Comparison of ENCODE assay signal across 10 cellular contexts in genomic region chr11:44977493-44977984, GRCh38. TPM values are rescaled to one million over a fixed set of nuclear protein-coding genes. Genes with fewer than 3 reads are reported as not detected.
DNase-seq lines count a peak whose midpoint lies in the region; ATAC-seq and TF ChIP-seq lines count a peak whose summit lies in the region.
"Had no signal": no experiment of that assay in that cellular context is flagged by ENCODE, and none has a peak within 500 bp of the region (broad histone marks: within the 10 kb centered on the region; RNA-seq: fewer than 3 reads in every experiment).

No MANE protein-coding gene starts in this region.

- DNase-seq in EH (ENCODE audit: low read depth) (peak; percentile 75), M059J (ENCODE audit: low read depth) (peak; percentile 26), NCI-H2196 (lab: John Stamatoyannopoulos, UW; ENCODE audit: unreplicated experiment) (no peak)
- no peak for DNase-seq in central memory CD8-positive, alpha-beta T cell (ENCODE audit: low spot score in 2 of 2)
- DNase-seq in activated effector memory CD4-positive, alpha-beta T cell treated with anti-CD3 and anti-CD28 coated beads, Interleukin-2, amount 50 U/mL, for 16 hours: no peak
- DNase-seq: activated naive CD8-positive, alpha-beta T cell treated with anti-CD3 and anti-CD28 coated beads, Interleukin-2, amount 10 ng/mL, durations not matched to agents 7 days and 5 days; lower lobe of right lung; NCI-H524 treated with DMSO at 0.1 percent for 48 hours had no signal

- no peak overlapping the region for H3K4me3 Mint-ChIP-seq in central memory CD8-positive, alpha-beta T cell
- no peak overlapping the region for H3K4me3 Mint-ChIP-seq in nephron
- H3K4me3 Mint-ChIP-seq: activated naive CD8-positive, alpha-beta T cell treated with anti-CD3 and anti-CD28 coated beads, Interleukin-2, amount 10 ng/mL, durations not matched to agents 7 days and 5 days had no signal

- H3K27me3 Mint-ChIP-seq in central memory CD8-positive, alpha-beta T cell: no peaks in the 10 kb centered on the region
- peaks cover 14% of the 10 kb centered on the region for H3K27me3 Mint-ChIP-seq in nephron (ENCODE audit: low read depth)

- TF ChIP-seq CTCF in nephron (IDR thresholded peaks at IDR 0.05; ENCODE audit: unreplicated experiment in 3 of 3): peak in 1 of 3 experiments; percentile 22

- H3K27ac Mint-ChIP-seq in central memory CD8-positive, alpha-beta T cell (ENCODE audit: low read depth): no peak overlapping the region
- H3K27ac Mint-ChIP-seq in nephron: peak overlapping the region in 2 of 3 experiments; percentile 69 to 79
- H3K27ac Mint-ChIP-seq: activated naive CD8-positive, alpha-beta T cell treated with anti-CD3 and anti-CD28 coated beads, Interleukin-2, amount 10 ng/mL, durations not matched to agents 7 days and 5 days had no signal

- peaks cover 28% of the 10 kb centered on the region for H3K4me1 Mint-ChIP-seq in central memory CD8-positive, alpha-beta T cell
- no peaks in the 10 kb centered on the region for H3K4me1 Mint-ChIP-seq in nephron

- peaks cover 3% of the 10 kb centered on the region for H3K36me3 Mint-ChIP-seq in central memory CD8-positive, alpha-beta T cell (ENCODE audit: insufficient read depth)
- H3K36me3 Mint-ChIP-seq in nephron (ENCODE audit: low read depth): no peaks in the 10 kb centered on the region
- H3K36me3 Mint-ChIP-seq: activated naive CD8-positive, alpha-beta T cell treated with anti-CD3 and anti-CD28 coated beads, Interleukin-2, amount 10 ng/mL, durations not matched to agents 7 days and 5 days had no signal

- peak; percentile 52 for ATAC-seq in central memory CD8-positive, alpha-beta T cell (replicated peaks; ENCODE audit: extremely low read depth, poor library complexity, severe bottlenecking)
- no peak for ATAC-seq in HG03520 (IDR thresholded peaks at IDR 0.05; ENCODE audit: unreplicated experiment)

- no peaks in the 10 kb centered on the region for H3K9me3 Mint-ChIP-seq in central memory CD8-positive, alpha-beta T cell
- H3K9me3 Mint-ChIP-seq in nephron: no peaks in the 10 kb centered on the region
- H3K9me3 Mint-ChIP-seq: activated naive CD8-positive, alpha-beta T cell treated with anti-CD3 and anti-CD28 coated beads, Interleukin-2, amount 10 ng/mL, durations not matched to agents 7 days and 5 days had no signal

RNA-seq across cellular contexts. Expression of gene TP53I11, which starts 26.9 kb away (rescaled TPM):
- 52.0 and 64.2 TPM in 2 replicates for total RNA-seq in M059J (2014; rRNA removed; shearing (Covaris generic))

Comparison
In these comparisons a context has a peak if more than half of its experiments do, and no peak if none do; other contexts are left out.
1. DNase-seq: peak in EH (single experiment) and M059J (single experiment); none in central memory CD8-positive, alpha-beta T cell (0 of 2), NCI-H2196 (single experiment) and activated effector memory CD4-positive, alpha-beta T cell treated with anti-CD3 and anti-CD28 coated beads, Interleukin-2, amount 50 U/mL, for 16 hours (single experiment).